2 cellular contexts compared by ENCODE assay signal in the genomic region with DNA sequence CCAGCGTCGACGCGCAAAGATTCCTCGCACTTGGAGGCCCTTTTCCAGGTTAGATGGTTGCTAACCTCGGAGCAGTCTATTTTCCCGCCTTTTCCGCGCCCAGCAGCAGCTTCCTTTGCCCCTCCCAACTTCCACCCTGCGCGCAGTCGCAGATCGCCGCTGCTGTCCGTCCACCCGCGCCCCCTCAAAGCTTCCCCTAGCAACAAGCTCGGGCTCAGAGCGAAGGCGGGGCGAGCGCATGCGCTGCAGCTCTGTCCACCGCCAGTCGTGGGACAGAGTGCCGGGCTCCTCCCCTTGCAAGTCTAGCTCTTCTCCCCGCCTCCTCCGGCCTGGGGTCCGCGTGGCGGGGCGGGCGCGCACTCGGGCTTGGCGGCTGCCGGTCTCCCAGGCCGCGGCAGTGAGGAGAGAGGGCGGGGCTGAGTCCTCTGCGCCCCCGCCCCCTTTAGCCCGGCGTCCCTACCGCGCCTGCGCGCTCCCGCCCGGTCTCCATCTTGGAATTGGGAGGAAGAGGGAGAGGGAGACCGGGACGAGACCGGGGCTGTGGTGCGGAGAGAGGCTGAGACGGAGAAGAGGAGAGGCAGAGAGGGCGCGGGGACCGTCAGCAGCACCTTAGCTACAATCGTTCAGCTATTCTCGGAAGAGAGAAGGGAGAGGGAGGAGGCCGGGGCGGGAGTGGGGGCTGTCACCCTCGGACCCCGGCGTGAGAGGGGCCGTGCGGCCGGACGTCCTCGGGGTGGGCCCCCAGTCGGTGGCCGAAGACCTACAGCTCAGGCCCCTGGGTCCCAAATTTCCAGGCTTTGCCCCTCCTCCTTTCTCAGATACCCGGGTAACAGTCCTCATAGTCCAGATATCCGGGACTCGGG.
TF ChIP-seq lines count a peak whose summit lies in the region.

A gene (plus strand): TSS at position 485 of the 863 bp plus-strand sequence. CDS start 3,905 bp downstream, outside the sequence.

TF ChIP-seq in HCT116, 20 proteins besides CTCF, POLR2A, EP300 and RAD21 (continued from another document):
- TF ChIP-seq TCF7L2 (IDR thresholded peaks at IDR 0.05; ENCODE audit: borderline replicate concordance, extremely low read depth, insufficient read depth, insufficient read length) (no peak), SRF (IDR thresholded peaks at IDR 0.05; ENCODE audit: low read depth) (no peak), EGR1 (IDR thresholded peaks at IDR 0.05; ENCODE audit: low read depth) (peak; percentile 94), SIN3A (IDR thresholded peaks at IDR 0.05; ENCODE audit: low read depth) (0 out of 2 replicates have a peak, but pooled peaks have one; percentile 68), YY1 (IDR thresholded peaks at IDR 0.05; ENCODE audit: extremely low read depth, insufficient replicate concordance, low read depth, low read length) (peak; percentile 92), CBX3 (IDR thresholded peaks at IDR 0.05; ENCODE audit: low read depth) (peak; percentile 97), FOSL1 (IDR thresholded peaks at IDR 0.05; ENCODE audit: low read depth) (no peak), ZFX (IDR thresholded peaks at IDR 0.05) (peak; percentile 30; the same call in 1 of the 2 replicates)
- TF ChIP-seq, protein P1, sequence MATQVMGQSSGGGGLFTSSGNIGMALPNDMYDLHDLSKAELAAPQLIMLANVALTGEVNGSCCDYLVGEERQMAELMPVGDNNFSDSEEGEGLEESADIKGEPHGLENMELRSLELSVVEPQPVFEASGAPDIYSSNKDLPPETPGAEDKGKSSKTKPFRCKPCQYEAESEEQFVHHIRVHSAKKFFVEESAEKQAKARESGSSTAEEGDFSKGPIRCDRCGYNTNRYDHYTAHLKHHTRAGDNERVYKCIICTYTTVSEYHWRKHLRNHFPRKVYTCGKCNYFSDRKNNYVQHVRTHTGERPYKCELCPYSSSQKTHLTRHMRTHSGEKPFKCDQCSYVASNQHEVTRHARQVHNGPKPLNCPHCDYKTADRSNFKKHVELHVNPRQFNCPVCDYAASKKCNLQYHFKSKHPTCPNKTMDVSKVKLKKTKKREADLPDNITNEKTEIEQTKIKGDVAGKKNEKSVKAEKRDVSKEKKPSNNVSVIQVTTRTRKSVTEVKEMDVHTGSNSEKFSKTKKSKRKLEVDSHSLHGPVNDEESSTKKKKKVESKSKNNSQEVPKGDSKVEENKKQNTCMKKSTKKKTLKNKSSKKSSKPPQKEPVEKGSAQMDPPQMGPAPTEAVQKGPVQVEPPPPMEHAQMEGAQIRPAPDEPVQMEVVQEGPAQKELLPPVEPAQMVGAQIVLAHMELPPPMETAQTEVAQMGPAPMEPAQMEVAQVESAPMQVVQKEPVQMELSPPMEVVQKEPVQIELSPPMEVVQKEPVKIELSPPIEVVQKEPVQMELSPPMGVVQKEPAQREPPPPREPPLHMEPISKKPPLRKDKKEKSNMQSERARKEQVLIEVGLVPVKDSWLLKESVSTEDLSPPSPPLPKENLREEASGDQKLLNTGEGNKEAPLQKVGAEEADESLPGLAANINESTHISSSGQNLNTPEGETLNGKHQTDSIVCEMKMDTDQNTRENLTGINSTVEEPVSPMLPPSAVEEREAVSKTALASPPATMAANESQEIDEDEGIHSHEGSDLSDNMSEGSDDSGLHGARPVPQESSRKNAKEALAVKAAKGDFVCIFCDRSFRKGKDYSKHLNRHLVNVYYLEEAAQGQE (IDR thresholded peaks at IDR 0.05; ENCODE audit: low read depth) = no peak
- TF ChIP-seq, protein P2, sequence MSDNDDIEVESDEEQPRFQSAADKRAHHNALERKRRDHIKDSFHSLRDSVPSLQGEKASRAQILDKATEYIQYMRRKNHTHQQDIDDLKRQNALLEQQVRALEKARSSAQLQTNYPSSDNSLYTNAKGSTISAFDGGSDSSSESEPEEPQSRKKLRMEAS (IDR thresholded peaks at IDR 0.05) = peak; percentile 99
TF ChIP-seq in HCT116: peak in this region for 7.

TF ChIP-seq in neural cell, 6 proteins besides CTCF, POLR2A, EP300 and RAD21 (continued from another document):
- TF ChIP-seq, protein P1 (IDR thresholded peaks at IDR 0.05; ENCODE audit: borderline replicate concordance) = peak; percentile 15
- peak; percentile 83 for TF ChIP-seq TAF1 (IDR thresholded peaks at IDR 0.05; ENCODE audit: low read depth)
- no peak for TF ChIP-seq EZH2 (IDR thresholded peaks at IDR 0.05; ENCODE audit: borderline replicate concordance, insufficient read depth, low read length, poor library complexity, severe bottlenecking)
